34 cellular contexts compared by ENCODE assay signal in the genomic region with DNA sequence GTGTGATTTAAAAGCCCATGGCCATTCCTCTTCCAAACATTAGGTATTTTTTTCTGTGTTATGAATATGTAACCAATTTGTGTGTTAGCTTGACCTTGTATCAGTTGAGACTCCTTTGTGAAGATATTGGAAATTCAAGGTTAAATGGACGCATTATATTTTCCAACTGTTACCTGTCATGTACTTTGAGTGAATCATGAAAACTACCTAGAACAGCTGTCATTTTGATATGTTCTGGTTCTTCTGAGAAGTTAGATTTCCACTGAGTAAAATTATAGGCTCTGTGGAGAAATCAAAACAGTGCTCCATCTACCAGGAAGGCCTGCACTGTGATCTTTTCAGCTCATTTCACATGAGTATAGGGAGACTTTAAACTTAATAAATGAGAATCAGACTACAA.
"Had no signal": no experiment of that assay in that cellular context is flagged by ENCODE, and none has a peak within 500 bp of the region (broad histone marks: within the 10 kb centered on the region; RNA-seq: fewer than 3 reads in every experiment).

No MANE protein-coding gene starts in this region.

- H3K27me3 ChIP-seq: MG63 had no signal

- H3K36me3 ChIP-seq: MG63 had no signal

- H3K9me3 ChIP-seq: MG63 had no signal

- DNase-seq: Karpas-422, Kasumi-1, MG63, MM.1S, MV-4-11, NCI-H1048, NCI-H1092, NCI-H1092 treated with DMSO at 0.1 percent for 48 hours, NCI-H1105, NCI-H1105 treated with DMSO at 0.1 percent for 48 hours, NCI-H1417, NCI-H1417 treated with DMSO at 0.1 percent for 48 hours, NCI-H1436, NCI-H1436 treated with DMSO at 0.1 percent for 48 hours, NCI-H146, NCI-H1694, NCI-H1694 treated with DMSO at 0.1 percent for 48 hours, NCI-H187, NCI-H187 treated with DMSO at 0.1 percent for 48 hours, NCI-H1930, NCI-H2029, NCI-H2029 treated with DMSO at 0.1 percent for 48 hours, NCI-H2081, NCI-H2081 treated with DMSO at 0.1 percent for 48 hours, NCI-H2107, NCI-H2171, NCI-H2171 treated with DMSO at 0.1 percent for 48 hours, NCI-H2227 treated with DMSO at 0.1 percent for 48 hours, NCI-H226, NCI-H345, NCI-H446, NCI-H446 treated with DMSO at 0.1 percent for 48 hours, NCI-H510A had no signal

- H3K4me2 ChIP-seq: KMS-11 had no signal

- H3K4me3 ChIP-seq: MG63 had no signal

- H3K27ac ChIP-seq: KMS-11 had no signal

- H3K9ac ChIP-seq: KMS-11 had no signal
